Comparison of ENCODE assay signal across 3 cellular contexts in the genomic region with DNA sequence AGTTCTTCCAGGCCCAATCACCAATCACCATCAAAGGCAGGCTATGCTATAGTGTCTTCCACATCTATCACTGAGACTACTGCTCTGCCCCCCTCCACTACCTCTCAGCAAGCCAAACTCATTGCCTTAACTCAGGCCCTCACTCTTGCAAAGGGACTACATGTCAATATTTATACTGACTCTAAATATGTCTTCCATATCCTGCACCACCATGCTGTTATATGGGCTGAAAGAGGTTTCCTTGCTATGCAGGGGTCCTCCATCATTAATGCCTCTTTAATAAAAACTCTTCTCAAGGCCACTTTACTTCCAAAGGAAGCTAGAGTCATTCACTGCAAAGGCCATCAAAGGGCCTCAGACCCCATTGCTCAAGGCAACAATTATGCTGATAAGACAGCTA. TPM values are rescaled to one million over a fixed set of nuclear protein-coding genes. Genes with fewer than 3 reads are reported as not detected.
"Had no signal": no experiment of that assay in that cellular context is flagged by ENCODE, and none has a peak within 500 bp of the region (broad histone marks: within the 10 kb centered on the region; RNA-seq: fewer than 3 reads in every experiment).

No MANE protein-coding gene starts in this region.

RNA-seq across cellular contexts. Expression of gene ITGB1BP2, which starts 32.9 kb away (rescaled TPM):
- polyA plus RNA-seq: IgD-negative memory B cell had no signal

RNA-seq across cellular contexts. Expression of gene GJB1, which starts 45.6 kb away (rescaled TPM):
- total RNA-seq: HT1080, IMR-90 had no signal
- polyA plus RNA-seq: IgD-negative memory B cell, IMR-90 had no signal
